In genomic region chr20:62899633-62900051, GRCh38 we compare ENCODE assay signal across 8 cellular contexts. TPM values are rescaled to one million over a fixed set of nuclear protein-coding genes. Genes with fewer than 3 reads are reported as not detected.
DNase-seq lines count a peak whose midpoint lies in the region; ATAC-seq and TF ChIP-seq lines count a peak whose summit lies in the region.

No MANE protein-coding gene starts in this region.

- in situ Hi-C loops in astrocyte of the spinal cord (cut with HindIII; ENCODE audit: low sequenced_read_pairs), result no loop called here

- H3K27ac ChIP-seq in right lobe of liver, result no peak overlapping the region

- WGBS in right lobe of liver (ENCODE audit: insufficient coverage, low coverage, low lambda C conversion rate, missing lambda C conversion rate), result 5% methylated on average over 6 of the region's 6 CpGs

- intact Hi-C loops in natural killer cell (cut with micrococcal nuclease), result loop anchor here (1.0 to 2.0 kb wide), 3 partner anchors 27 to 110 kb away; partner anchors contain the start of gene DIDO1
- intact Hi-C loops in right lobe of liver (cut with DNase I), result loop anchor here (10.0 kb wide), 2 partner anchors 65 to 105 kb away; partner anchors contain the start of gene BHLHE23 (in 2 of the 2)

- no peaks in the 10 kb centered on the region for H3K9me3 Mint-ChIP-seq in natural killer cell
- no peaks in the 10 kb centered on the region for H3K9me3 Mint-ChIP-seq in natural killer cell treated with Interleukin-12 subunit alpha and Interleukin-12 subunit beta and Interleukin-15 and Interleukin-18, amount 100 ng/mL, for 72 hours

- H3K27me3 Mint-ChIP-seq in natural killer cell (ENCODE audit: low read depth in 2 of 2), result no peaks in the 10 kb centered on the region
- no peaks in the 10 kb centered on the region for H3K27me3 Mint-ChIP-seq in natural killer cell treated with Interleukin-12 subunit alpha and Interleukin-12 subunit beta and Interleukin-15 and Interleukin-18, amount 100 ng/mL, for 72 hours

- TF ChIP-seq POLR2A in right lobe of liver (IDR thresholded peaks at IDR 0.05), result no peak
- TF ChIP-seq POLR2A in GM18505 (IDR thresholded peaks at IDR 0.05; ENCODE audit: borderline replicate concordance, extremely low read depth, insufficient read depth, insufficient read length), result no peak
- no peak for TF ChIP-seq POLR2A in erythroblast (IDR thresholded peaks at IDR 0.05; ENCODE audit: low read length)

- peaks cover 7% of the 10 kb centered on the region for H3K36me3 Mint-ChIP-seq in natural killer cell
- H3K36me3 Mint-ChIP-seq in natural killer cell treated with Interleukin-12 subunit alpha and Interleukin-12 subunit beta and Interleukin-15 and Interleukin-18, amount 100 ng/mL, for 72 hours, result peaks cover 14% of the 10 kb centered on the region

- no peaks in the 10 kb centered on the region for H3K27me3 ChIP-seq in right lobe of liver

- DNase-seq in natural killer cell (no peak), astrocyte of the spinal cord (ENCODE audit: low read depth, low spot score) (no peak), right lobe of liver (peak in 1 of 3 donors; percentile 42), H4 (ENCODE audit: low spot score) (no peak), erythroblast (lab: John Stamatoyannopoulos, UW) (no peak)
- no peak for DNase-seq in natural killer cell treated with Interleukin-12 subunit alpha and Interleukin-12 subunit beta and Interleukin-15 and Interleukin-18, amount 100 ng/mL, for 72 hours (ENCODE audit: low spot score)
- no peak for DNase-seq in activated CD8-positive, alpha-beta memory T cell treated with anti-CD3 and anti-CD28 coated beads for 24 hours

- H3K4me3 Mint-ChIP-seq in natural killer cell, result no peak overlapping the region
- H3K4me3 Mint-ChIP-seq in natural killer cell treated with Interleukin-12 subunit alpha and Interleukin-12 subunit beta and Interleukin-15 and Interleukin-18, amount 100 ng/mL, for 72 hours, result no peak overlapping the region

- H3K27ac Mint-ChIP-seq in natural killer cell, result peak overlapping the region; percentile 57 to 77
- H3K27ac Mint-ChIP-seq in natural killer cell treated with Interleukin-12 subunit alpha and Interleukin-12 subunit beta and Interleukin-15 and Interleukin-18, amount 100 ng/mL, for 72 hours, result no peak overlapping the region

- H3K9me3 ChIP-seq in right lobe of liver, result no peaks in the 10 kb centered on the region

- H3K4me3 ChIP-seq in astrocyte of the spinal cord (ENCODE audit: low read depth, low read length) (no peak overlapping the region), right lobe of liver (no peak overlapping the region)

- H3K4me1 Mint-ChIP-seq in natural killer cell, result peaks cover 25 to 28% of the 10 kb centered on the region in 2 donors
- peaks cover 20 to 29% of the 10 kb centered on the region in 2 donors for H3K4me1 Mint-ChIP-seq in natural killer cell treated with Interleukin-12 subunit alpha and Interleukin-12 subunit beta and Interleukin-15 and Interleukin-18, amount 100 ng/mL, for 72 hours (ENCODE audit: low read depth in 2 of 2)

- peaks cover 0 to 51% (median 19%) of the 10 kb centered on the region in 4 donors for H3K36me3 ChIP-seq in right lobe of liver

- TF ChIP-seq CTCF in natural killer cell (IDR thresholded peaks at IDR 0.05) (no peak), astrocyte of the spinal cord (IDR thresholded peaks at IDR 0.05; ENCODE audit: low read depth, low read length) (peak; percentile 18), right lobe of liver (IDR thresholded peaks at IDR 0.05) (no peak)

- peaks cover 0 to 20% (median 3%) of the 10 kb centered on the region in 4 donors for H3K4me1 ChIP-seq in right lobe of liver

- ATAC-seq in natural killer cell (peak in 1 of 3 donors; percentile 1), right lobe of liver (peak; percentile 37 to 50 (median 47)), GM18505 (IDR thresholded peaks at IDR 0.05; ENCODE audit: unreplicated experiment) (no peak)
- no peak for ATAC-seq in natural killer cell treated with Interleukin-12 subunit alpha and Interleukin-12 subunit beta and Interleukin-15 and Interleukin-18, amount 100 ng/mL, for 72 hours

RNA-seq across cellular contexts. Expression of gene DIDO1, which starts 26.7 kb away (rescaled TPM):
- 100 to 1,000 TPM in 1 of 3 donors, 10 to 100 TPM in 2; 79.5 to 116 (median 83.4) TPM for total RNA-seq in natural killer cell
- total RNA-seq in natural killer cell treated with Interleukin-12 subunit alpha and Interleukin-12 subunit beta and Interleukin-15 and Interleukin-18, amount 100 ng/mL, for 72 hours, result 10 to 100 TPM; 57.6 to 81.1 TPM
- total RNA-seq in right lobe of liver, result 10 to 100 TPM; 18.3 to 28.1 (median 21.1) TPM
- 14.7 and 16.9 TPM in 2 replicates for total RNA-seq in H4 (2014; rRNA removed; shearing (Covaris generic))

RNA-seq across cellular contexts. Expression of gene TCFL5, which starts 38.0 kb away (rescaled TPM):
- 1 to 10 TPM; 5.1 to 8.0 (median 6.4) TPM for total RNA-seq in natural killer cell
- 1 to 10 TPM; 4.1 to 5.9 TPM for total RNA-seq in natural killer cell treated with Interleukin-12 subunit alpha and Interleukin-12 subunit beta and Interleukin-15 and Interleukin-18, amount 100 ng/mL, for 72 hours
- total RNA-seq in right lobe of liver, result 1 to 10 TPM; 2.9 to 5.1 (median 3.9) TPM
- 10.3 and 11.7 TPM in 2 replicates for total RNA-seq in H4 (2014; rRNA removed; shearing (Covaris generic))

RNA-seq across cellular contexts. Expression of gene GID8, which starts 38.3 kb away (rescaled TPM):
- total RNA-seq in natural killer cell (10 to 100 TPM; 45.1 to 60.1 (median 53.1) TPM), right lobe of liver (10 to 100 TPM; 12.6 to 18.9 (median 15.1) TPM)
- 10 to 100 TPM; 34.9 to 35.5 TPM for total RNA-seq in natural killer cell treated with Interleukin-12 subunit alpha and Interleukin-12 subunit beta and Interleukin-15 and Interleukin-18, amount 100 ng/mL, for 72 hours
- 19.6 and 23.7 TPM in 2 replicates for total RNA-seq in H4 (2014; rRNA removed; shearing (Covaris generic))

RNA-seq across cellular contexts. Expression of gene SLC17A9, which starts 52.9 kb away (rescaled TPM):
- total RNA-seq in natural killer cell (10 to 100 TPM; 22.3 to 24.0 (median 23.8) TPM), right lobe of liver (10 to 100 TPM; 29.8 to 99.4 (median 54.1) TPM)
- 100 to 1,000 TPM in 1 of 2 donors, 10 to 100 TPM in 1; 34.9 to 100 TPM for total RNA-seq in natural killer cell treated with Interleukin-12 subunit alpha and Interleukin-12 subunit beta and Interleukin-15 and Interleukin-18, amount 100 ng/mL, for 72 hours
- total RNA-seq in H4 (2014; rRNA removed; shearing (Covaris generic)), result not detected in 2 replicates

Comparison
In these comparisons a context has a peak if more than half of its experiments do, and no peak if none do; other contexts are left out.
1. H3K27ac Mint-ChIP-seq: peak in natural killer cell (2 of 2); none in natural killer cell treated with Interleukin-12 subunit alpha and Interleukin-12 subunit beta and Interleukin-15 and Interleukin-18, amount 100 ng/mL, for 72 hours (0 of 2).
2. ATAC-seq: peak in right lobe of liver (4 of 4); none in natural killer cell treated with Interleukin-12 subunit alpha and Interleukin-12 subunit beta and Interleukin-15 and Interleukin-18, amount 100 ng/mL, for 72 hours (0 of 2) and GM18505 (single experiment).